22 cellular contexts compared by ENCODE assay signal in genomic region chr2:230888824-230889400, GRCh38. TPM values are rescaled to one million over a fixed set of nuclear protein-coding genes. Genes with fewer than 3 reads are reported as not detected.
A peak's percentile ranks its signal among the peaks of the same experiment; 100 is the strongest.
DNase-seq lines count a peak whose midpoint lies in the region; ATAC-seq and TF ChIP-seq lines count a peak whose summit lies in the region.
"Had no signal": no experiment of that assay in that cellular context is flagged by ENCODE, and none has a peak within 500 bp of the region (broad histone marks: within the 10 kb centered on the region; RNA-seq: fewer than 3 reads in every experiment).

No MANE protein-coding gene starts in this region.

- peaks cover 5% of the 10 kb centered on the region for H3K4me1 Mint-ChIP-seq in activated naive CD4-positive, alpha-beta T cell treated with anti-CD3 and anti-CD28 coated beads, Interleukin-2, amount 10 ng/mL, durations not matched to agents 7 days and 5 days
- peaks cover 60% of the 10 kb centered on the region for H3K4me1 Mint-ChIP-seq in brain
- peaks cover 14% of the 10 kb centered on the region for H3K4me1 Mint-ChIP-seq in osteocyte (ENCODE audit: unreplicated experiment)

- DNase-seq in activated naive CD4-positive, alpha-beta T cell treated with anti-CD3 and anti-CD28 coated beads, Interleukin-2, amount 10 ng/mL, durations not matched to agents 7 days and 5 days, result peak; percentile 18
- no peak for DNase-seq in activated naive CD4-positive, alpha-beta T cell (lab: John Stamatoyannopoulos, UW)
- DNase-seq in posterior vena cava (ENCODE audit: low spot score) (peak; percentile 76), activated gamma-delta T cell (lab: John Stamatoyannopoulos, UW) (no peak), osteocyte (ENCODE audit: extremely low spot score, unreplicated experiment) (no peak)
- DNase-seq: Caco-2; CD8-positive, alpha-beta T cell; GM23248; H9; HFFc6; KG1; MM.1S; NCI-H2029; NCI-H446 treated with DMSO at 0.1 percent for 48 hours; NCI-H526; NK-92 treated with Interleukin-12 subunit alpha and Interleukin-12 subunit beta, amount 100 ng/mL, for 24 hours; PC-3; SHP77 had no signal

- TF ChIP-seq EP300 in Ishikawa (IDR thresholded peaks at IDR 0.05; ENCODE audit: borderline replicate concordance), result no peak

- intact Hi-C loops in posterior vena cava (cut with DNase I), result no loop called here

- peaks cover 57% of the 10 kb centered on the region for H3K27me3 Mint-ChIP-seq in activated naive CD4-positive, alpha-beta T cell treated with anti-CD3 and anti-CD28 coated beads, Interleukin-2, amount 10 ng/mL, durations not matched to agents 7 days and 5 days
- H3K27me3 Mint-ChIP-seq in brain (peaks cover 4% of the 10 kb centered on the region), osteocyte (ENCODE audit: unreplicated experiment) (no peaks in the 10 kb centered on the region)
- H3K27me3 Mint-ChIP-seq: B cell had no signal

- TF ChIP-seq CTCF in brain (conservative IDR thresholded peaks at IDR 0.05) (no peak), osteocyte (IDR thresholded peaks at IDR 0.05) (no peak)

- no peak for ATAC-seq in GM19455 (IDR thresholded peaks at IDR 0.05; ENCODE audit: unreplicated experiment)
- ATAC-seq: CD8-positive, alpha-beta T cell; PC-3 had no signal

- CTCF ChIA-PET in activated naive CD4-positive, alpha-beta T cell treated with anti-CD3 and anti-CD28 coated beads, Interleukin-2, amount 10 ng/mL, durations not matched to agents 7 days and 5 days (lab: Charles Lee), result no interaction called here

- H3K27ac Mint-ChIP-seq in activated naive CD4-positive, alpha-beta T cell treated with anti-CD3 and anti-CD28 coated beads, Interleukin-2, amount 10 ng/mL, durations not matched to agents 7 days and 5 days, result no peak overlapping the region
- H3K27ac Mint-ChIP-seq in brain (peak overlapping the region in 3 of 5 experiments; percentile 28 to 44 (median 37)), osteocyte (ENCODE audit: unreplicated experiment) (no peak overlapping the region)
- H3K27ac Mint-ChIP-seq: B cell; CD8-positive, alpha-beta T cell; H9; HFFc6 had no signal

- no peak overlapping the region for H3K4me3 Mint-ChIP-seq in activated naive CD4-positive, alpha-beta T cell treated with anti-CD3 and anti-CD28 coated beads, Interleukin-2, amount 10 ng/mL, durations not matched to agents 7 days and 5 days
- H3K4me3 Mint-ChIP-seq in brain (no peak overlapping the region), osteocyte (ENCODE audit: unreplicated experiment) (no peak overlapping the region)
- H3K4me3 Mint-ChIP-seq: B cell; CD8-positive, alpha-beta T cell; H9; HFFc6 had no signal

- no peaks in the 10 kb centered on the region for H3K9me3 Mint-ChIP-seq in activated naive CD4-positive, alpha-beta T cell treated with anti-CD3 and anti-CD28 coated beads, Interleukin-2, amount 10 ng/mL, durations not matched to agents 7 days and 5 days
- H3K9me3 Mint-ChIP-seq in brain (peaks cover 0 to 7% (median 4%) of the 10 kb centered on the region in 5 experiments), osteocyte (ENCODE audit: unreplicated experiment) (no peaks in the 10 kb centered on the region)
- H3K9me3 Mint-ChIP-seq: CD8-positive, alpha-beta T cell; H9; HFFc6 had no signal

- H3K36me3 Mint-ChIP-seq in activated naive CD4-positive, alpha-beta T cell treated with anti-CD3 and anti-CD28 coated beads, Interleukin-2, amount 10 ng/mL, durations not matched to agents 7 days and 5 days, result no peaks in the 10 kb centered on the region
- H3K36me3 Mint-ChIP-seq in brain (no peaks in the 10 kb centered on the region), osteocyte (ENCODE audit: unreplicated experiment) (no peaks in the 10 kb centered on the region)
- H3K36me3 Mint-ChIP-seq: CD8-positive, alpha-beta T cell had no signal

- TF ChIP-seq RAD21 in Ishikawa (IDR thresholded peaks at IDR 0.05; ENCODE audit: low read depth), result no peak

TF ChIP-seq in Ishikawa, 13 proteins besides CTCF, POLR2A, EP300 and RAD21:
- TF ChIP-seq CREB1 (IDR thresholded peaks at IDR 0.05; ENCODE audit: low read depth) (no peak), USF1 (IDR thresholded peaks at IDR 0.05) (peak; percentile 66)
TF ChIP-seq in Ishikawa: peak in this region for 1.

RNA-seq across cellular contexts. Expression of gene ITM2C, which starts 24.2 kb away (rescaled TPM):
- polyA plus RNA-seq in brain (ENCODE audit: insufficient read depth, low read depth, low replicate concordance), result 519 TPM
- 10 to 100 TPM; 54.7 to 64.9 TPM for total RNA-seq in posterior vena cava
- total RNA-seq in osteocyte, result 503 and 526 TPM in 2 replicates

RNA-seq across cellular contexts. Expression of gene GPR55, which starts 36.1 kb away (rescaled TPM):
- 0.08 TPM for polyA plus RNA-seq in brain (ENCODE audit: insufficient read depth, low read depth, low replicate concordance)
- total RNA-seq in posterior vena cava, result under 1 TPM; 0.14 to 0.19 TPM
- total RNA-seq in osteocyte, result not detected in 2 replicates
- total RNA-seq: Caco-2, GM23248, H9, HFFc6 had no signal

Comparison
In these comparisons a context has a peak if more than half of its experiments do, and no peak if none do; other contexts are left out.
1. DNase-seq: peak in activated naive CD4-positive, alpha-beta T cell treated with anti-CD3 and anti-CD28 coated beads, Interleukin-2, amount 10 ng/mL, durations not matched to agents 7 days and 5 days (single experiment) and posterior vena cava (single experiment); none in activated naive CD4-positive, alpha-beta T cell (0 of 4), activated gamma-delta T cell (single experiment) and osteocyte (single experiment).
2. H3K27ac Mint-ChIP-seq: peak in brain (3 of 5); none in activated naive CD4-positive, alpha-beta T cell treated with anti-CD3 and anti-CD28 coated beads, Interleukin-2, amount 10 ng/mL, durations not matched to agents 7 days and 5 days (single experiment) and osteocyte (single experiment).